In the genomic region with DNA sequence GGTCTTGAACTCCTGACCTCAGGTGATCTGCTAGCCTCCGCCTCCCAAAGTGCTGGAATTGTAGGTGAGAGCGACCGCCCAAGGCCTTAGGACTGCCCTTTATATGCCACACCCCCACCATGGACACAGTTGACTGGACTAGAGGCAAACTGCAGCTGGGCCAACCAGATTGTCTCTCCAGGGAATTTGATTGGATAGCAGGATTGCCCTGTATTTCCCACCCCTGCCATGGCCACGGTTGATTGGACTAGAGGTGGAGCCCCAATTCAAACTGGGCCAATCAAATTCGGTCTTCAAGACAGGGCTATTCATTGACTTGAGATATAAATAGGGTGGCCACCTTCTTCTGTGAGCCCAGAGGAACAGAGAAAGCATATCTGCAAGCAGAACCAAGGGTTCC, we compare ENCODE assay signal across 2 cellular contexts.
TF ChIP-seq lines count a peak whose summit lies in the region.

No MANE protein-coding gene starts in this region.

TF ChIP-seq in K562, 482 proteins besides CTCF, POLR2A, EP300 and RAD21:
- no peak for TF ChIP-seq EZH2 (IDR thresholded peaks at IDR 0.05; ENCODE audit: borderline replicate concordance, low read depth, low read length)
- TF ChIP-seq CCAR2 (IDR thresholded peaks at IDR 0.05; ENCODE audit: low read depth, low read length): no peak
- no peak for TF ChIP-seq E2F4 (CRISPR knock-in tag; IDR thresholded peaks at IDR 0.05; ENCODE audit: low read depth)
- no peak for TF ChIP-seq BRCA1 (IDR thresholded peaks at IDR 0.05)
- no peak for TF ChIP-seq BRCA1 (CRISPR knock-in tag; IDR thresholded peaks at IDR 0.05)
- TF ChIP-seq MYBL2 (IDR thresholded peaks at IDR 0.05; ENCODE audit: low read depth): 0 out of 2 replicates have a peak, but pooled peaks have one; percentile 19
- TF ChIP-seq MYBL2 (CRISPR knock-in tag; IDR thresholded peaks at IDR 0.05; ENCODE audit: borderline replicate concordance): no peak
- TF ChIP-seq FOXM1 (IDR thresholded peaks at IDR 0.05; ENCODE audit: low read depth): peak; percentile 30; the same call in 1 of the 2 replicates
- TF ChIP-seq FOXM1 (CRISPR knock-in tag; IDR thresholded peaks at IDR 0.05; ENCODE audit: low read depth): no peak
- TF ChIP-seq, protein P1, sequence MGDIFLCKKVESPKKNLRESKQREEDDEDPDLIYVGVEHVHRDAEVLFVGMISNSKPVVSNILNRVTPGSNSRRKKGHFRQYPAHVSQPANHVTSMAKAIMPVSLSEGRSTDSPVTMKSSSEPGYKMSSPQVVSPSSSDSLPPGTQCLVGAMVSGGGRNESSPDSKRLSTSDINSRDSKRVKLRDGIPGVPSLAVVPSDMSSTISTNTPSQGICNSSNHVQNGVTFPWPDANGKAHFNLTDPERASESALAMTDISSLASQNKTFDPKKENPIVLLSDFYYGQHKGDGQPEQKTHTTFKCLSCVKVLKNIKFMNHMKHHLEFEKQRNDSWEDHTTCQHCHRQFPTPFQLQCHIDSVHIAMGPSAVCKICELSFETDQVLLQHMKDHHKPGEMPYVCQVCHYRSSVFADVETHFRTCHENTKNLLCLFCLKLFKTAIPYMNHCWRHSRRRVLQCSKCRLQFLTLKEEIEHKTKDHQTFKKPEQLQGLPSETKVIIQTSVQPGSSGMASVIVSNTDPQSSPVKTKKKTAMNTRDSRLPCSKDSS (IDR thresholded peaks at IDR 0.05; ENCODE audit: low read depth, partially characterized antibody): no peak
- no peak for TF ChIP-seq C11orf30 (IDR thresholded peaks at IDR 0.05; ENCODE audit: low read depth)
- TF ChIP-seq ZNF41 (CRISPR knock-in tag; conservative IDR thresholded peaks at IDR 0.05): no peak
- no peak for TF ChIP-seq CHD2 (IDR thresholded peaks at IDR 0.05; ENCODE audit: low read depth, low read length)
- TF ChIP-seq NFYB (IDR thresholded peaks at IDR 0.05; ENCODE audit: extremely low read depth, insufficient read length): peak; percentile 53

TF ChIP-seq in HepG2, 621 proteins besides CTCF, POLR2A, EP300 and RAD21:
- no peak for TF ChIP-seq ZNF557 (CRISPR knock-in tag; IDR thresholded peaks at IDR 0.05)
- peak; percentile 74 for TF ChIP-seq NFYB (CRISPR knock-in tag; IDR thresholded peaks at IDR 0.05)
- peak; percentile 78 for TF ChIP-seq NFYC (CRISPR knock-in tag; IDR thresholded peaks at IDR 0.05)
- TF ChIP-seq FOXJ3 (CRISPR knock-in tag; IDR thresholded peaks at IDR 0.05; ENCODE audit: borderline replicate concordance): no peak
